1 cellular context compared by ENCODE assay signal in genomic region chrX:153927936-153928760, GRCh38.
TF ChIP-seq lines count a peak whose summit lies in the region.

No MANE protein-coding gene starts in this region.

TF ChIP-seq in HepG2, 621 proteins besides CTCF, POLR2A, EP300 and RAD21 (continued from another document and continues in another):
- TF ChIP-seq SIN3A (IDR thresholded peaks at IDR 0.05; ENCODE audit: borderline replicate concordance, low read depth, low read length) (no peak), ZFP90 (CRISPR knock-in tag; IDR thresholded peaks at IDR 0.05; ENCODE audit: borderline replicate concordance) (no peak), ZNF510 (CRISPR knock-in tag; IDR thresholded peaks at IDR 0.05; ENCODE audit: low read depth) (no peak), ZNF18 (CRISPR knock-in tag; IDR thresholded peaks at IDR 0.05; ENCODE audit: insufficient replicate concordance) (no peak), HNRNPK (IDR thresholded peaks at IDR 0.05; ENCODE audit: low read depth, low read length, poor library complexity, severe bottlenecking) (peak; percentile 32), SALL2 (CRISPR knock-in tag; IDR thresholded peaks at IDR 0.05) (0 out of 2 replicates have a peak, but pooled peaks have one; percentile 19), KLF12 (CRISPR knock-in tag; IDR thresholded peaks at IDR 0.05; ENCODE audit: borderline replicate concordance) (peak; percentile 78; the same call in 1 of the 2 replicates), PRDM10 (CRISPR knock-in tag; IDR thresholded peaks at IDR 0.05; ENCODE audit: low read depth) (no peak), ZNF775 (CRISPR knock-in tag; IDR thresholded peaks at IDR 0.05; ENCODE audit: borderline replicate concordance) (no peak), SAFB2 (CRISPR knock-in tag; IDR thresholded peaks at IDR 0.05; ENCODE audit: borderline replicate concordance, low read depth) (no peak; the same call in 1 of the 2 replicates), HNRNPLL (IDR thresholded peaks at IDR 0.05; ENCODE audit: low read depth, low read length, poor library complexity, severe bottlenecking) (peak; percentile 63), ZNF619 (CRISPR knock-in tag; IDR thresholded peaks at IDR 0.05) (no peak), KMT2B (CRISPR knock-in tag; IDR thresholded peaks at IDR 0.05) (0 out of 2 replicates have a peak, but pooled peaks have one; percentile 29), THAP7 (CRISPR knock-in tag; IDR thresholded peaks at IDR 0.05) (0 out of 2 replicates have a peak, but pooled peaks have one; percentile 38), ZSCAN21 (CRISPR knock-in tag; IDR thresholded peaks at IDR 0.05; ENCODE audit: borderline replicate concordance) (no peak), RXRA (CRISPR knock-in tag; IDR thresholded peaks at IDR 0.05) (no peak), ZNF513 (CRISPR knock-in tag; conservative IDR thresholded peaks at IDR 0.05) (no peak), MAZ (IDR thresholded peaks at IDR 0.05; ENCODE audit: borderline replicate concordance, low read depth, low read length) (no peak), MAZ (CRISPR knock-in tag; IDR thresholded peaks at IDR 0.05; ENCODE audit: low read depth) (peak; percentile 76), SP1 (IDR thresholded peaks at IDR 0.05) (no peak), SP1 (CRISPR knock-in tag; IDR thresholded peaks at IDR 0.05) (no peak; the same call in 1 of the 2 replicates), HMG20B (CRISPR knock-in tag; conservative IDR thresholded peaks at IDR 0.05) (no peak), E2F5 (CRISPR knock-in tag; conservative IDR thresholded peaks at IDR 0.05) (no peak), FOXP1 (IDR thresholded peaks at IDR 0.05) (no peak), FOXP1 (CRISPR knock-in tag; IDR thresholded peaks at IDR 0.05) (no peak), ZNF512B (CRISPR knock-in tag; IDR thresholded peaks at IDR 0.05; ENCODE audit: borderline replicate concordance) (no peak), TMF1 (CRISPR knock-in tag; IDR thresholded peaks at IDR 0.05; ENCODE audit: low read depth) (0 out of 2 replicates have a peak, but pooled peaks have one; percentile 38), ZSCAN12 (CRISPR knock-in tag; IDR thresholded peaks at IDR 0.05) (no peak), POGK (CRISPR knock-in tag; conservative IDR thresholded peaks at IDR 0.05) (peak; percentile 61; the same call in 1 of the 2 replicates), ZFP36L2 (CRISPR knock-in tag; IDR thresholded peaks at IDR 0.05) (no peak), EHMT2 (IDR thresholded peaks at IDR 0.05; ENCODE audit: borderline replicate concordance, low read depth, low read length) (no peak), RAD51 (IDR thresholded peaks at IDR 0.05; ENCODE audit: borderline replicate concordance) (peak; percentile 65), TFE3 (CRISPR knock-in tag; IDR thresholded peaks at IDR 0.05) (peak; percentile 41; the same call in 1 of the 2 replicates), ZNF768 (CRISPR knock-in tag; IDR thresholded peaks at IDR 0.05) (no peak), ARID4A (CRISPR knock-in tag; IDR thresholded peaks at IDR 0.05; ENCODE audit: borderline replicate concordance) (peak; percentile 75; the same call in 1 of the 2 replicates), PTBP1 (IDR thresholded peaks at IDR 0.05; ENCODE audit: low read depth, low read length, poor library complexity, severe bottlenecking) (no peak)
